ENCODE assay signal across 1 cellular context in genomic region chr9:121266906-121267650, GRCh38.
TF ChIP-seq lines count a peak whose summit lies in the region.

No MANE protein-coding gene starts in this region.

TF ChIP-seq in A549, 52 proteins besides CTCF, POLR2A, EP300 and RAD21 (continued from another document):
- TF ChIP-seq CBX2 (IDR thresholded peaks at IDR 0.05; ENCODE audit: borderline replicate concordance, low read depth), result no peak
